19 cellular contexts compared by ENCODE assay signal in genomic region chr2:52396836-52397235, GRCh38.
"Had no signal": no experiment of that assay in that cellular context is flagged by ENCODE, and none has a peak within 500 bp of the region (broad histone marks: within the 10 kb centered on the region; RNA-seq: fewer than 3 reads in every experiment).

No MANE protein-coding gene starts in this region.

- H3K4me2 ChIP-seq: hepatocyte had no signal

- DNase-seq: effector CD4-positive, alpha-beta T cell; endodermal cell; erythroblast; foreskin melanocyte; head of caudate nucleus; kidney; left colon; lower lobe of right lung; natural killer cell; posterior cingulate gyrus; stimulated activated CD4-positive, alpha-beta T cell treated with anti-CD3 and anti-CD28 coated beads, Interleukin-2, amount 100 ng/mL, for 24 hours; stimulated activated CD4-positive, alpha-beta T cell treated with anti-CD3 and anti-CD28 coated beads, Interleukin-4, amount 100 ng/mL, for 4 hours; stimulated activated naive B cell treated with anti-CD40 and anti-IgM and Interleukin-4, amounts not matched to agents 10 μg/mL and 1 μg/mL and 100 μg/mL, for 72 hours; stimulated activated naive CD8-positive, alpha-beta T cell treated with anti-CD3 and anti-CD28 coated beads, Interleukin-15, amount 100 ng/mL, for 72 hours; testis; upper lobe of right lung had no signal

- H3K79me2 ChIP-seq: hepatocyte had no signal

- H3K36me3 ChIP-seq: lower lobe of right lung, tibial nerve, upper lobe of right lung had no signal

- H3K27ac ChIP-seq: coronary artery, hepatocyte, lower lobe of right lung, testis, tibial nerve, upper lobe of right lung had no signal

- ATAC-seq: left colon; lower lobe of right lung; natural killer cell; stimulated activated naive B cell treated with anti-CD40 and anti-IgM and Interleukin-4, amounts not matched to agents 10 μg/mL and 1 μg/mL and 100 μg/mL, for 72 hours; stimulated activated naive CD8-positive, alpha-beta T cell treated with anti-CD3 and anti-CD28 coated beads, Interleukin-15, amount 100 ng/mL, for 72 hours; upper lobe of right lung had no signal

- H3K4me3 ChIP-seq: coronary artery, hepatocyte, lower lobe of right lung, testis, tibial nerve, upper lobe of right lung had no signal

- H3K9me3 ChIP-seq: lower lobe of right lung, testis, upper lobe of right lung had no signal

- H3K4me1 ChIP-seq: lower lobe of right lung, testis, tibial nerve, upper lobe of right lung had no signal

- H2AFZ ChIP-seq: hepatocyte had no signal

- H3K27me3 ChIP-seq: hepatocyte, testis, tibial nerve, upper lobe of right lung had no signal
